In the genomic region with DNA sequence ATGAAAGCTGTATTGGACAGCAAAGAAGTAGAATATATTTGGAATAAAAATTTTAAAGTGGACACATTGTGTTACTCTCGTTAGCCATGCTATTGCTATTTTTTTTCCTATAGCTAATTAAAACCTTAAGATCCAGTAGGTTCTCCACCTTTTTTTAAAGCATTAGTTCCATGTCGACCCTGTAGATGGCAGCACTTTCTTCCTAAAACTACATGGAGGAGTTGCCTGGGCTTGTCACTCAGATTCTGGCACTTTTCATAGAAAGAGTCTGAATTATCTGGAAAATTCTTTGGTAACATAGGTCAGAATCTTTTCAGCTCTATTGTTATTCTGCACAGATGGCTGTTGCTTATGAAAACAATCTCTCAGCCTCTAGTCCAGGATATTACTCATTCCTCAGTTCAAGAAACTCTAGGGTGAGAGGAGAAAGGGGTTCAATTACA, we compare ENCODE assay signal across 8 cellular contexts. TPM values are rescaled to one million over a fixed set of nuclear protein-coding genes. Genes with fewer than 3 reads are reported as not detected.
DNase-seq lines count a peak whose midpoint lies in the region; ATAC-seq and TF ChIP-seq lines count a peak whose summit lies in the region.

No MANE protein-coding gene starts in this region.

- no peaks in the 10 kb centered on the region for H3K9me3 ChIP-seq in mammary epithelial cell (replicated peaks; ENCODE audit: insufficient read depth, low read length)

- DNase-seq in NCI-H510A treated with DMSO at 0.1 percent for 48 hours (lab: John Stamatoyannopoulos, UW) (peak; percentile 29), NCI-H510A (lab: John Stamatoyannopoulos, UW) (no peak), KG1 (lab: John Stamatoyannopoulos, UW) (peak; percentile 20), RPMI7951 (ENCODE audit: low read depth) (peak; percentile 63), mammary epithelial cell (peak; percentile 83), islet precursor cell (peak; percentile 65)
- DNase-seq in stimulated activated CD8-positive, alpha-beta memory T cell treated with anti-CD3 and anti-CD28 coated beads, Interleukin-4, amount 100 ng/mL, for 24 hours (ENCODE audit: low read depth): peak; percentile 2

- intact Hi-C loops in mammary epithelial cell (cut with micrococcal nuclease): loop anchor here (1.0 to 10.0 kb wide), 5 partner anchors 151 to 569 kb away; no protein-coding TSS in a partner anchor

- CTCF ChIA-PET in mammary epithelial cell (lab: Charles Lee; ENCODE audit: low non-redundant PET): interaction anchor here (0.5 to 1.1 kb wide), 7 partner anchors 24 to 687 kb away, joined by 3 to 10 read pairs (median 4); no protein-coding TSS in a partner anchor

- dilution Hi-C loops in mammary epithelial cell (cut with HindIII; ENCODE audit: low sequenced_read_pairs): no loop called here

- no peaks in the 10 kb centered on the region for H3K27me3 ChIP-seq in mammary epithelial cell (ENCODE audit: insufficient read depth, low read length)

- peak overlapping the region in 1 of 3 experiments; percentile 17 for H3K4me3 ChIP-seq in mammary epithelial cell (replicated peaks in 1 of 3; ENCODE audit: insufficient read depth in 1 of 3, low read depth in 2 of 3, low read length in 3 of 3)

- H4K20me1 ChIP-seq in mammary epithelial cell (ENCODE audit: insufficient read depth, low read length): no peaks in the 10 kb centered on the region

- in situ Hi-C loops in mammary epithelial cell (cut with MboI; ENCODE audit: low sequenced_read_pairs in 2 of 2): loop anchor here (10.0 kb wide), 2 partner anchors 359 to 499 kb away; no protein-coding TSS in a partner anchor

- 0% methylated on average over 2 of the region's 2 CpGs for WGBS in mammary epithelial cell (ENCODE audit: low coverage, missing lambda C conversion rate)

- H3K79me2 ChIP-seq in mammary epithelial cell (ENCODE audit: insufficient read depth, low read length): no peaks in the 10 kb centered on the region

- H3K4me2 ChIP-seq in mammary epithelial cell (ENCODE audit: insufficient read depth, low read depth, low read length): peak overlapping the region; percentile 97

- no TSS peak for BruUV-seq in mammary epithelial cell (replicated peaks; lab: Mats Ljungman, UMichigan)

- H2AFZ ChIP-seq in mammary epithelial cell (ENCODE audit: low read depth, low read length): peak overlapping the region; percentile 34

- peak; percentile 70 to 74 for TF ChIP-seq CTCF in mammary epithelial cell (conservative IDR thresholded peaks at IDR 0.05 in 1 of 2, IDR thresholded peaks at IDR 0.05 in 1 of 2; ENCODE audit: extremely low read depth in 1 of 2, insufficient read depth in 1 of 2, low read depth in 1 of 2, low read length in 2 of 2)

- H3K4me1 ChIP-seq in mammary epithelial cell (ENCODE audit: insufficient read depth, low read length): peaks cover 18% of the 10 kb centered on the region

- H3K9ac ChIP-seq in mammary epithelial cell (ENCODE audit: insufficient read depth, low read length): no peak overlapping the region

- peak; percentile 50 for ATAC-seq in GM21825 (IDR thresholded peaks at IDR 0.05; ENCODE audit: unreplicated experiment)

- no peak overlapping the region for H3K27ac ChIP-seq in mammary epithelial cell (ENCODE audit: insufficient read depth, low read depth, low read length)

- H3K36me3 ChIP-seq in mammary epithelial cell (ENCODE audit: insufficient read depth, low read length): no peaks in the 10 kb centered on the region

RNA-seq across cellular contexts. Expression of gene ESR1, which starts 42.0 kb away (rescaled TPM):
- total RNA-seq in RPMI7951 (2014; rRNA removed; shearing (Covaris generic)): not detected in 2 replicates
- under 1 TPM; 0.33 to 0.38 TPM for total RNA-seq in mammary epithelial cell
- 0.44 TPM for polyA plus RNA-seq in mammary epithelial cell
- polyA minus RNA-seq in mammary epithelial cell: not detected
